ENCODE assay signal across 16 cellular contexts in genomic region chr16:89475144-89475543, GRCh38. TPM values are rescaled to one million over a fixed set of nuclear protein-coding genes. Genes with fewer than 3 reads are reported as not detected.
DNase-seq lines count a peak whose midpoint lies in the region; ATAC-seq, FAIRE-seq and TF ChIP-seq lines count a peak whose summit lies in the region.
"Had no signal": no experiment of that assay in that cellular context is flagged by ENCODE, and none has a peak within 500 bp of the region (broad histone marks: within the 10 kb centered on the region; RNA-seq: fewer than 3 reads in every experiment).

No MANE protein-coding gene starts in this region.

- H3K14ac ChIP-seq in H9 (ENCODE audit: insufficient read depth, low read length): no peak overlapping the region

- TF ChIP-seq POLR2A in K562 (conservative IDR thresholded peaks at IDR 0.05): no peak

- peaks cover 24% of the 10 kb centered on the region for H3K9me1 ChIP-seq in K562 (ENCODE audit: control insufficient read depth, insufficient read depth, low read length)

- TF ChIP-seq CTCF in H9 (conservative IDR thresholded peaks at IDR 0.05) (no peak), K562 (IDR thresholded peaks at IDR 0.05 in 2 of 3, conservative IDR thresholded peaks at IDR 0.05 in 1 of 3; ENCODE audit: insufficient read depth in 2 of 3, low read depth in 1 of 3, low read length in 3 of 3) (no peak), mesothelial cell of epicardium (IDR thresholded peaks at IDR 0.05; ENCODE audit: unreplicated experiment) (no peak), upper lobe of right lung (IDR thresholded peaks at IDR 0.05) (no peak)

- H2BK120ac ChIP-seq in H9 (ENCODE audit: low read depth, low read length, poor library complexity, severe bottlenecking): no peak overlapping the region

- no peak for FAIRE-seq in K562 (lab: Jason Lieb, UNC)
- FAIRE-seq: HTR-8/SVneo, RCC 7860 had no signal

- H3K36me3 ChIP-seq in CD4-positive, CD25-positive, alpha-beta regulatory T cell (ENCODE audit: control insufficient read depth, insufficient read depth, low read length): no peaks in the 10 kb centered on the region
- peaks cover 17% of the 10 kb centered on the region; the same call in 2 of the 3 replicates for H3K36me3 ChIP-seq in K562 (ENCODE audit: control insufficient read depth, insufficient read depth, low read length)
- no peaks in the 10 kb centered on the region for H3K36me3 ChIP-seq in upper lobe of right lung
- H3K36me3 ChIP-seq: brain microvascular endothelial cell had no signal

- no peak overlapping the region for H3K27ac ChIP-seq in CD4-positive, CD25-positive, alpha-beta regulatory T cell (ENCODE audit: insufficient read depth, low read length, poor library complexity, severe bottlenecking)
- H3K27ac ChIP-seq in H9 (ENCODE audit: insufficient read length, low read depth, low read length) (no peak overlapping the region), K562 (ENCODE audit: extremely low read depth, low read depth, low read length) (no peak overlapping the region), upper lobe of right lung (no peak overlapping the region)
- H3K27ac ChIP-seq: brain microvascular endothelial cell had no signal

- H3K4me1 Mint-ChIP-seq in CD4-positive, CD25-positive, alpha-beta regulatory T cell: peaks cover 35 to 91% (median 75%) of the 10 kb centered on the region in 4 donors
- H3K4me1 Mint-ChIP-seq in H9 (peaks cover 55 to 62% of the 10 kb centered on the region in 2 experiments), mesothelial cell of epicardium (peaks cover 52% of the 10 kb centered on the region)

- no peak overlapping the region for H3K4me2 ChIP-seq in H9 (ENCODE audit: insufficient read depth, insufficient read length, low read length)
- 0 out of 2 replicates have a peak overlapping the region, but pooled peaks have one; percentile 4 for H3K4me2 ChIP-seq in K562 (ENCODE audit: insufficient read depth, low read length)

- H4K5ac ChIP-seq in H9 (ENCODE audit: insufficient read length, low read depth, low read length): no peak overlapping the region

- no peak overlapping the region for H2BK20ac ChIP-seq in H9 (ENCODE audit: low read depth, low read length, poor library complexity, severe bottlenecking)

- no peaks in the 10 kb centered on the region for H3K9me3 ChIP-seq in CD4-positive, CD25-positive, alpha-beta regulatory T cell (ENCODE audit: control insufficient read depth in 2 of 2, low read length in 2 of 2)
- H3K9me3 ChIP-seq in H9 (ENCODE audit: control insufficient read depth, low read depth, low read length): no peaks in the 10 kb centered on the region
- no peaks in the 10 kb centered on the region for H3K9me3 ChIP-seq in K562 (replicated peaks; ENCODE audit: control insufficient read depth, insufficient read depth, low read depth, low read length)
- H3K9me3 ChIP-seq in upper lobe of right lung: no peaks in the 10 kb centered on the region

- no peak overlapping the region for H3K56ac ChIP-seq in H9 (ENCODE audit: insufficient read length, low read depth, low read length)

- no peak for TF ChIP-seq EP300 in K562 (IDR thresholded peaks at IDR 0.05; ENCODE audit: low read length)

- H3K4ac ChIP-seq in H9 (ENCODE audit: low read depth, low read length): no peak overlapping the region

- no peak overlapping the region for H3K23ac ChIP-seq in H9 (ENCODE audit: insufficient read length, low read depth, low read length)

- peaks cover 9% of the 10 kb centered on the region for H3K36me3 Mint-ChIP-seq in CD4-positive, CD25-positive, alpha-beta regulatory T cell
- H3K36me3 Mint-ChIP-seq in H9 (ENCODE audit: insufficient read depth in 1 of 3, low read depth in 3 of 3): peaks cover 1 to 7% (median 4%) of the 10 kb centered on the region in 3 experiments; a peak in 5 of 7 replicates
- no peaks in the 10 kb centered on the region for H3K36me3 Mint-ChIP-seq in mesothelial cell of epicardium

- no peak overlapping the region for H4K91ac ChIP-seq in H9 (ENCODE audit: insufficient read length, low read depth, low read length)

- no peak overlapping the region for H2AFZ ChIP-seq in H9 (ENCODE audit: low read length)
- H2AFZ ChIP-seq in K562 (ENCODE audit: low read depth, low read length): no peak overlapping the region

- POLR2A ChIA-PET in K562 (lab: Yijun Ruan, JAX): interaction anchor here (0.6 to 2.1 kb wide), 9 partner anchors 8 to 663 kb away, joined by 3 to 10 read pairs (median 6); partner anchors contain the start of gene APRT

- peak overlapping the region in 3 of 4 donors; percentile 76 to 89 (median 79) for H3K4me3 Mint-ChIP-seq in CD4-positive, CD25-positive, alpha-beta regulatory T cell
- H3K4me3 Mint-ChIP-seq in H9: no peak overlapping the region
- H3K4me3 Mint-ChIP-seq in mesothelial cell of epicardium: no peak overlapping the region
- H3K4me3 Mint-ChIP-seq: nephron had no signal

- H3K79me1 ChIP-seq in H9 (ENCODE audit: insufficient read depth, low read depth, low read length, poor library complexity, severe bottlenecking): peaks cover 6% of the 10 kb centered on the region

- CTCF ChIA-PET in K562 (lab: Yijun Ruan, JAX; ENCODE audit: low intra/inter-chr PET ratio): no interaction called here

- no peak for ATAC-seq in CD4-positive, CD25-positive, alpha-beta regulatory T cell (ENCODE audit: low read depth in 2 of 2)
- ATAC-seq in K562 (no peak), upper lobe of right lung (no peak)
- ATAC-seq: left ventricle myocardium superior had no signal

- H2BK15ac ChIP-seq in H9 (ENCODE audit: low read depth, low read length): no peak overlapping the region

- BruUV-seq in K562 (replicated peaks; lab: Mats Ljungman, UMichigan): no TSS peak

- H3K23me2 ChIP-seq in H9 (ENCODE audit: insufficient read length, low read depth, low read length, poor library complexity, severe bottlenecking): no peaks in the 10 kb centered on the region

- no peak overlapping the region for H3K9ac ChIP-seq in H9 (ENCODE audit: extremely low read depth, insufficient read length, low read length)
- peak overlapping the region in 1 of 2 experiments; percentile 53; a peak in 1 of 4 replicates for H3K9ac ChIP-seq in K562 (ENCODE audit: insufficient read depth in 1 of 2, low read depth in 2 of 2, low read length in 2 of 2)

- no peak overlapping the region for H3T11ph ChIP-seq in H9 (ENCODE audit: low read length)

- peaks cover 5% of the 10 kb centered on the region for H4K20me1 ChIP-seq in H9 (ENCODE audit: control insufficient read depth, insufficient read depth, insufficient read length)
- H4K20me1 ChIP-seq in K562 (replicated peaks; ENCODE audit: control insufficient read depth, insufficient read depth, low read length): peaks cover 76% of the 10 kb centered on the region

- no peak overlapping the region for H2BK5ac ChIP-seq in H9 (ENCODE audit: insufficient read length, low read length)

- H3K27ac Mint-ChIP-seq in CD4-positive, CD25-positive, alpha-beta regulatory T cell: peak overlapping the region in 2 of 3 donors; percentile 78 to 86
- H3K27ac Mint-ChIP-seq in H9 (peak overlapping the region in 2 of 3 experiments; percentile 20 to 73; a peak in 3 of 7 replicates), mesothelial cell of epicardium (peak overlapping the region; percentile 70)
- H3K27ac Mint-ChIP-seq: nephron had no signal

- H2BK12ac ChIP-seq in H9 (ENCODE audit: insufficient read length, low read depth, low read length): no peak overlapping the region

- DNase-seq in CD4-positive, CD25-positive, alpha-beta regulatory T cell: no peak
- DNase-seq in H9 (no peak), K562 (ENCODE audit: extremely low read depth in 1 of 4, low spot score in 3 of 4) (no peak), mesothelial cell of epicardium (ENCODE audit: low spot score in 2 of 2, unreplicated experiment in 2 of 2) (no peak), HPDE6-E6E7 (ENCODE audit: extremely low spot score) (no peak), upper lobe of right lung (no peak), NCI-H2029 treated with DMSO at 0.1 percent for 48 hours (lab: John Stamatoyannopoulos, UW) (no peak)
- DNase-seq: activated naive CD4-positive, alpha-beta T cell; brain microvascular endothelial cell; dorsolateral prefrontal cortex; left ventricle myocardium superior; NCI-H187 treated with DMSO at 0.1 percent for 48 hours; NCI-H774 had no signal

- in situ Hi-C loops in K562 (cut with MboI): no loop called here

- H3K27me3 ChIP-seq in CD4-positive, CD25-positive, alpha-beta regulatory T cell (ENCODE audit: control insufficient read depth, insufficient read depth, low read length): no peaks in the 10 kb centered on the region
- H3K27me3 ChIP-seq in H9 (ENCODE audit: insufficient read depth, low read length): no peaks in the 10 kb centered on the region
- no peaks in the 10 kb centered on the region for H3K27me3 ChIP-seq in K562 (ENCODE audit: control insufficient read depth in 2 of 2, insufficient read depth in 2 of 2, low read length in 2 of 2)
- H3K27me3 ChIP-seq in upper lobe of right lung: no peaks in the 10 kb centered on the region
- H3K27me3 ChIP-seq: brain microvascular endothelial cell, dorsolateral prefrontal cortex had no signal

- H4K8ac ChIP-seq in H9 (replicated peaks; ENCODE audit: insufficient read length, low read depth, low read length): no peak overlapping the region

- intact Hi-C loops in K562 (cut with micrococcal nuclease) (no loop called here), upper lobe of right lung (cut with DNase I) (no loop called here)

- no peaks in the 10 kb centered on the region for H3K27me3 Mint-ChIP-seq in CD4-positive, CD25-positive, alpha-beta regulatory T cell
- no peaks in the 10 kb centered on the region; the same call in 1 of the 2 replicates for H3K27me3 Mint-ChIP-seq in H9 (ENCODE audit: low read depth)
- no peaks in the 10 kb centered on the region for H3K27me3 Mint-ChIP-seq in mesothelial cell of epicardium (ENCODE audit: low read depth)

- peaks cover 88% of the 10 kb centered on the region for H3K79me2 ChIP-seq in H9 (ENCODE audit: insufficient read depth, low read length)
- peaks cover 100% of the 10 kb centered on the region for H3K79me2 ChIP-seq in K562 (ENCODE audit: control insufficient read depth, insufficient read depth, low read length)

- no peak overlapping the region for H3K18ac ChIP-seq in H9 (ENCODE audit: insufficient read length, low read depth, low read length)

- WGBS in H9 (ENCODE audit: extremely low coverage, insufficient read length, low lambda C conversion rate): no CpG with 5 or more reads among the region's 5 CpGs
- WGBS in K562 (ENCODE audit: insufficient coverage, low coverage, missing lambda C conversion rate): 40% methylated on average over 5 of the region's 5 CpGs

- TF ChIP-seq RAD21 in K562 (CRISPR knock-in tag; conservative IDR thresholded peaks at IDR 0.05 in 1 of 2, IDR thresholded peaks at IDR 0.05 in 1 of 2): no peak

- H2AK5ac ChIP-seq in H9 (ENCODE audit: insufficient read length, low read length): no peak overlapping the region

- H3K9me3 Mint-ChIP-seq in CD4-positive, CD25-positive, alpha-beta regulatory T cell: peaks cover 0 to 4% (median 0%) of the 10 kb centered on the region in 7 donors
- no peaks in the 10 kb centered on the region for H3K9me3 Mint-ChIP-seq in H9
- H3K9me3 Mint-ChIP-seq in mesothelial cell of epicardium: no peaks in the 10 kb centered on the region
- H3K9me3 Mint-ChIP-seq: nephron had no signal

- peaks cover 94% of the 10 kb centered on the region for H3K4me1 ChIP-seq in CD4-positive, CD25-positive, alpha-beta regulatory T cell (ENCODE audit: control insufficient read depth, insufficient read depth, low read length, poor library complexity, severe bottlenecking)
- H3K4me1 ChIP-seq in H9 (ENCODE audit: insufficient read depth, low read length) (peaks cover 5% of the 10 kb centered on the region; the same call in 1 of the 2 replicates), K562 (replicated peaks in 1 of 2; ENCODE audit: control insufficient read depth in 2 of 2, insufficient read depth in 2 of 2, low read length in 2 of 2) (peaks cover 33 to 52% of the 10 kb centered on the region in 2 experiments), upper lobe of right lung (peaks cover 81% of the 10 kb centered on the region)

- no peak overlapping the region for H3K4me3 ChIP-seq in CD4-positive, CD25-positive, alpha-beta regulatory T cell (ENCODE audit: low read depth, low read length)
- H3K4me3 ChIP-seq in K562 (no peak overlapping the region), upper lobe of right lung (no peak overlapping the region)
- H3K4me3 ChIP-seq: dorsolateral prefrontal cortex had no signal

RNA-seq across cellular contexts. Expression of gene ANKRD11, which starts 15.2 kb away (rescaled TPM):
- total RNA-seq in CD4-positive, CD25-positive, alpha-beta regulatory T cell: 323 TPM
- 10 to 100 TPM in 3 of 4 donors, 1 to 10 TPM in 1; 8.7 to 19.4 (median 14.3) TPM for polyA plus RNA-seq in CD4-positive, CD25-positive, alpha-beta regulatory T cell
- total RNA-seq in H9 (2021): 178 and 181 TPM in 2 replicates
- 521 and 557 TPM in 2 replicates for total RNA-seq in K562 (2011; cell fraction: chromatin; rRNA removed; ENCODE audit: low replicate concordance)
- 219 and 271 TPM in 2 replicates for total RNA-seq in K562 (2011; cell fraction: nucleolus; rRNA removed)
- 280 and 307 TPM in 2 replicates for total RNA-seq in K562 (2011; cell fraction: nucleoplasm; rRNA removed)
- total RNA-seq in K562 (2014; rRNA removed): 49.2 and 58.7 TPM in 2 replicates
- total RNA-seq in K562 (2014; rRNA removed; fragmentation: Illumina TruSeq; extraction: Trizol): 25.4 and 31.7 TPM in 2 replicates
- total RNA-seq in K562 (2015; rRNA removed; fragmentation: Illumina TruSeq; extraction: Trizol): 26.9 and 27.6 TPM in 2 replicates
- 114 and 126 TPM in 2 replicates for total RNA-seq in K562 (2021)
- polyA plus RNA-seq in K562 (2011; rRNA removed): 24.1 and 24.5 TPM in 2 replicates
- 24.1 and 43.3 TPM in 2 replicates for polyA plus RNA-seq in K562 (2011; cell fraction: cytosol; rRNA removed)
- polyA plus RNA-seq in K562 (2011; cell fraction: nucleus; rRNA removed): 82.4 and 115 TPM in 2 replicates
- 58.0 and 101 TPM in 2 replicates for polyA plus RNA-seq in K562 (2012)
- 41.9 and 66.8 TPM in 2 replicates for polyA plus RNA-seq in K562 (2014; fragmentation: Illumina TruSeq; extraction: Trizol)
- 1 to 10 TPM; 4.7 to 5.4 TPM for polyA plus RNA-seq in K562 (2014; fragmentation: Nextera tagmentation; extraction: Ambion mirVana)
- 75.6 and 83.7 TPM in 2 replicates for polyA plus RNA-seq in K562 (2014; rRNA removed)
- 22.7 and 27.7 TPM in 2 replicates for polyA minus RNA-seq in K562 (2011; rRNA and poly(A)+ RNA removed)
- 41.4 and 57.3 TPM in 2 replicates for polyA minus RNA-seq in K562 (2011; cell fraction: cytosol; rRNA and poly(A)+ RNA removed)
- polyA minus RNA-seq in K562 (2011; cell fraction: nucleus; rRNA and poly(A)+ RNA removed): 37.2 and 51.5 TPM in 2 replicates
- 230 to 247 TPM (median 233 TPM) in 3 replicates for total RNA-seq in mesothelial cell of epicardium
- 125 TPM for total RNA-seq in upper lobe of right lung

RNA-seq across cellular contexts. Expression of gene SPG7, which starts 33.1 kb away (rescaled TPM):
- total RNA-seq in CD4-positive, CD25-positive, alpha-beta regulatory T cell: 184 TPM
- polyA plus RNA-seq in CD4-positive, CD25-positive, alpha-beta regulatory T cell: 10 to 100 TPM; 34.4 to 41.4 (median 38.1) TPM
- 110 and 119 TPM in 2 replicates for total RNA-seq in H9 (2021)
- 538 and 821 TPM in 2 replicates for total RNA-seq in K562 (2011; cell fraction: chromatin; rRNA removed; ENCODE audit: low replicate concordance)
- 360 and 372 TPM in 2 replicates for total RNA-seq in K562 (2011; cell fraction: nucleolus; rRNA removed)
- 370 and 431 TPM in 2 replicates for total RNA-seq in K562 (2011; cell fraction: nucleoplasm; rRNA removed)
- 67.4 and 136 TPM in 2 replicates for total RNA-seq in K562 (2014; rRNA removed)
- total RNA-seq in K562 (2014; rRNA removed; fragmentation: Illumina TruSeq; extraction: Trizol): 37.3 and 41.2 TPM in 2 replicates
- total RNA-seq in K562 (2015; rRNA removed; fragmentation: Illumina TruSeq; extraction: Trizol): 51.9 and 55.5 TPM in 2 replicates
- total RNA-seq in K562 (2021): 74.8 and 75.4 TPM in 2 replicates
- polyA plus RNA-seq in K562 (2011; rRNA removed): 44.2 and 53.2 TPM in 2 replicates
- 33.7 and 35.7 TPM in 2 replicates for polyA plus RNA-seq in K562 (2011; cell fraction: cytosol; rRNA removed)
- 243 and 279 TPM in 2 replicates for polyA plus RNA-seq in K562 (2011; cell fraction: nucleus; rRNA removed)
- 41.5 and 49.6 TPM in 2 replicates for polyA plus RNA-seq in K562 (2012)
- polyA plus RNA-seq in K562 (2014; fragmentation: Illumina TruSeq; extraction: Trizol): 49.2 and 49.4 TPM in 2 replicates
- 1 to 10 TPM; 5.8 to 7.0 TPM for polyA plus RNA-seq in K562 (2014; fragmentation: Nextera tagmentation; extraction: Ambion mirVana)
- 62.6 and 89.1 TPM in 2 replicates for polyA plus RNA-seq in K562 (2014; rRNA removed)
- 44.3 and 53.3 TPM in 2 replicates for polyA minus RNA-seq in K562 (2011; rRNA and poly(A)+ RNA removed)
- 30.5 and 50.1 TPM in 2 replicates for polyA minus RNA-seq in K562 (2011; cell fraction: cytosol; rRNA and poly(A)+ RNA removed)
- polyA minus RNA-seq in K562 (2011; cell fraction: nucleus; rRNA and poly(A)+ RNA removed): 79.4 and 87.9 TPM in 2 replicates
- 186 to 199 TPM (median 187 TPM) in 3 replicates for total RNA-seq in mesothelial cell of epicardium
- 95.0 TPM for total RNA-seq in upper lobe of right lung

Comparison
In these comparisons a context has a peak if more than half of its experiments do, and no peak if none do; other contexts are left out.
1. H3K4me3 Mint-ChIP-seq: peak in CD4-positive, CD25-positive, alpha-beta regulatory T cell (3 of 4); none in H9 (0 of 2) and mesothelial cell of epicardium (single experiment).
2. Peak in every context shown above with its lines, with median percentiles within 50 percentile points of each other: H3K27ac Mint-ChIP-seq.